Comparison of ENCODE assay signal across 1 cellular context in the genomic region with DNA sequence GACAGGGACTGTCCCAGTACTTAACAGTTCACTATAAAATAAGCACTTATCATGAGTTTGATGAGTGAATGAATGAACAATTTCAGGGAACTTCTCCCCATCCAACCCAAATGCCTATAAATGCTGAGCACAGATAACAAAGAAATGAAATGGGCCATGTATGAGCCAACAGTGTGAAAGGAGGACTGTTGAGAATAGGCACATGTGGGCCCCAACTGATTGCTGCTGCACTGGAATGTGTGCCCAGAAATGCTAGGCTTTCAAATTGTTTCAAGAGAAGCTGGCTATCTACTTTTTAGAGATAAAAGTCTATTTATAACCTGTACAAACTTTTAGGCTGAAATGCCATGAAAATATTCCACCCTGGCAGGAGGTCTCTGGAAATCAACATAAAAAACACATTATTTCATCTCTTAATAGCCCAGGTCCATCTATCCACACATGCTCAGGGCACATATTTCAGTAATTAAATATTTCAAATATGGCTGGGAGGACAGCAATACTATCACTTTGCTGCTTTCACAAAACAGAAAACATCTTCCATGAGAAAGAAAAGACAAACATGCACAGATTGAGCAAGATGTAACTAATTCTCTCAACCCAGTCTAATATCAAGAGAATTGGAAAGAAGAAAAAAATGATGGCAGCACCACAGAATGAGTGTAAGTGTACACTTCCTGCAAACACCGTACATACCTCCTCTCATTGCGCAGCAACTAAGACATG.
A peak's percentile ranks its signal among the peaks of the same experiment; 100 is the strongest.
TF ChIP-seq lines count a peak whose summit lies in the region.

No MANE protein-coding gene starts in this region.

TF ChIP-seq in K562, 482 proteins besides CTCF, POLR2A, EP300 and RAD21 (continued from another document and continues in another):
- TF ChIP-seq ZBTB5 (IDR thresholded peaks at IDR 0.05) = no peak
- no peak for TF ChIP-seq SNRNP70 (optimal IDR thresholded peaks at IDR 0.05; ENCODE audit: low read depth, low read length)
- TF ChIP-seq CBFA2T3 (IDR thresholded peaks at IDR 0.05) = peak; percentile 69
- TF ChIP-seq, protein P1, sequence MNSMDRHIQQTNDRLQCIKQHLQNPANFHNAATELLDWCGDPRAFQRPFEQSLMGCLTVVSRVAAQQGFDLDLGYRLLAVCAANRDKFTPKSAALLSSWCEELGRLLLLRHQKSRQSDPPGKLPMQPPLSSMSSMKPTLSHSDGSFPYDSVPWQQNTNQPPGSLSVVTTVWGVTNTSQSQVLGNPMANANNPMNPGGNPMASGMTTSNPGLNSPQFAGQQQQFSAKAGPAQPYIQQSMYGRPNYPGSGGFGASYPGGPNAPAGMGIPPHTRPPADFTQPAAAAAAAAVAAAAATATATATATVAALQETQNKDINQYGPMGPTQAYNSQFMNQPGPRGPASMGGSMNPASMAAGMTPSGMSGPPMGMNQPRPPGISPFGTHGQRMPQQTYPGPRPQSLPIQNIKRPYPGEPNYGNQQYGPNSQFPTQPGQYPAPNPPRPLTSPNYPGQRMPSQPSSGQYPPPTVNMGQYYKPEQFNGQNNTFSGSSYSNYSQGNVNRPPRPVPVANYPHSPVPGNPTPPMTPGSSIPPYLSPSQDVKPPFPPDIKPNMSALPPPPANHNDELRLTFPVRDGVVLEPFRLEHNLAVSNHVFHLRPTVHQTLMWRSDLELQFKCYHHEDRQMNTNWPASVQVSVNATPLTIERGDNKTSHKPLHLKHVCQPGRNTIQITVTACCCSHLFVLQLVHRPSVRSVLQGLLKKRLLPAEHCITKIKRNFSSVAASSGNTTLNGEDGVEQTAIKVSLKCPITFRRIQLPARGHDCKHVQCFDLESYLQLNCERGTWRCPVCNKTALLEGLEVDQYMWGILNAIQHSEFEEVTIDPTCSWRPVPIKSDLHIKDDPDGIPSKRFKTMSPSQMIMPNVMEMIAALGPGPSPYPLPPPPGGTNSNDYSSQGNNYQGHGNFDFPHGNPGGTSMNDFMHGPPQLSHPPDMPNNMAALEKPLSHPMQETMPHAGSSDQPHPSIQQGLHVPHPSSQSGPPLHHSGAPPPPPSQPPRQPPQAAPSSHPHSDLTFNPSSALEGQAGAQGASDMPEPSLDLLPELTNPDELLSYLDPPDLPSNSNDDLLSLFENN (IDR thresholded peaks at IDR 0.05; ENCODE audit: low read depth in 2 of 2, low read length in 2 of 2) = no peak
- TF ChIP-seq MECOM (CRISPR knock-in tag; IDR thresholded peaks at IDR 0.05) = no peak
- no peak for TF ChIP-seq ZZZ3 (IDR thresholded peaks at IDR 0.05)
- no peak; the same call in 1 of the 2 replicates for TF ChIP-seq STAT5A (IDR thresholded peaks at IDR 0.05; ENCODE audit: borderline replicate concordance, low read length)
- no peak for TF ChIP-seq NFRKB (IDR thresholded peaks at IDR 0.05; ENCODE audit: low read depth)
- TF ChIP-seq ZNF232 (CRISPR knock-in tag; IDR thresholded peaks at IDR 0.05) = no peak
- TF ChIP-seq, protein P2, sequence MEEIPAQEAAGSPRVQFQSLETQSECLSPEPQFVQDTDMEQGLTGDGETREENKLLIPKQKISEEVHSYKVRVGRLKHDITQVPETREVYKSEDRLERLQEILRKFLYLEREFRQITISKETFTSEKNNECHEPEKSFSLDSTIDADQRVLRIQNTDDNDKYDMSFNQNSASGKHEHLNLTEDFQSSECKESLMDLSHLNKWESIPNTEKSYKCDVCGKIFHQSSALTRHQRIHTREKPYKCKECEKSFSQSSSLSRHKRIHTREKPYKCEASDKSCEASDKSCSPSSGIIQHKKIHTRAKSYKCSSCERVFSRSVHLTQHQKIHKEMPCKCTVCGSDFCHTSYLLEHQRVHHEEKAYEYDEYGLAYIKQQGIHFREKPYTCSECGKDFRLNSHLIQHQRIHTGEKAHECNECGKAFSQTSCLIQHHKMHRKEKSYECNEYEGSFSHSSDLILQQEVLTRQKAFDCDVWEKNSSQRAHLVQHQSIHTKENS (CRISPR knock-in tag; IDR thresholded peaks at IDR 0.05) = no peak
- TF ChIP-seq RREB1 (CRISPR knock-in tag; IDR thresholded peaks at IDR 0.05) = no peak
- TF ChIP-seq, protein P3, sequence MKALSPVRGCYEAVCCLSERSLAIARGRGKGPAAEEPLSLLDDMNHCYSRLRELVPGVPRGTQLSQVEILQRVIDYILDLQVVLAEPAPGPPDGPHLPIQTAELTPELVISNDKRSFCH (CRISPR knock-in tag; IDR thresholded peaks at IDR 0.05) = no peak
- TF ChIP-seq, protein P3 (tag; IDR thresholded peaks at IDR 0.05) = no peak
- TF ChIP-seq HINFP (tag; conservative IDR thresholded peaks at IDR 0.05; ENCODE audit: low read depth) = no peak
- TF ChIP-seq, protein P4, sequence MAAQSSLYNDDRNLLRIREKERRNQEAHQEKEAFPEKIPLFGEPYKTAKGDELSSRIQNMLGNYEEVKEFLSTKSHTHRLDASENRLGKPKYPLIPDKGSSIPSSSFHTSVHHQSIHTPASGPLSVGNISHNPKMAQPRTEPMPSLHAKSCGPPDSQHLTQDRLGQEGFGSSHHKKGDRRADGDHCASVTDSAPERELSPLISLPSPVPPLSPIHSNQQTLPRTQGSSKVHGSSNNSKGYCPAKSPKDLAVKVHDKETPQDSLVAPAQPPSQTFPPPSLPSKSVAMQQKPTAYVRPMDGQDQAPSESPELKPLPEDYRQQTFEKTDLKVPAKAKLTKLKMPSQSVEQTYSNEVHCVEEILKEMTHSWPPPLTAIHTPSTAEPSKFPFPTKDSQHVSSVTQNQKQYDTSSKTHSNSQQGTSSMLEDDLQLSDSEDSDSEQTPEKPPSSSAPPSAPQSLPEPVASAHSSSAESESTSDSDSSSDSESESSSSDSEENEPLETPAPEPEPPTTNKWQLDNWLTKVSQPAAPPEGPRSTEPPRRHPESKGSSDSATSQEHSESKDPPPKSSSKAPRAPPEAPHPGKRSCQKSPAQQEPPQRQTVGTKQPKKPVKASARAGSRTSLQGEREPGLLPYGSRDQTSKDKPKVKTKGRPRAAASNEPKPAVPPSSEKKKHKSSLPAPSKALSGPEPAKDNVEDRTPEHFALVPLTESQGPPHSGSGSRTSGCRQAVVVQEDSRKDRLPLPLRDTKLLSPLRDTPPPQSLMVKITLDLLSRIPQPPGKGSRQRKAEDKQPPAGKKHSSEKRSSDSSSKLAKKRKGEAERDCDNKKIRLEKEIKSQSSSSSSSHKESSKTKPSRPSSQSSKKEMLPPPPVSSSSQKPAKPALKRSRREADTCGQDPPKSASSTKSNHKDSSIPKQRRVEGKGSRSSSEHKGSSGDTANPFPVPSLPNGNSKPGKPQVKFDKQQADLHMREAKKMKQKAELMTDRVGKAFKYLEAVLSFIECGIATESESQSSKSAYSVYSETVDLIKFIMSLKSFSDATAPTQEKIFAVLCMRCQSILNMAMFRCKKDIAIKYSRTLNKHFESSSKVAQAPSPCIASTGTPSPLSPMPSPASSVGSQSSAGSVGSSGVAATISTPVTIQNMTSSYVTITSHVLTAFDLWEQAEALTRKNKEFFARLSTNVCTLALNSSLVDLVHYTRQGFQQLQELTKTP (IDR thresholded peaks at IDR 0.05; ENCODE audit: low read depth in 1 of 2, partially characterized antibody in 2 of 2) = no peak
- no peak for TF ChIP-seq CC2D1A (IDR thresholded peaks at IDR 0.05)
- TF ChIP-seq TAF15 (IDR thresholded peaks at IDR 0.05; ENCODE audit: low read depth, low read length) = no peak
- TF ChIP-seq SMARCC2 (IDR thresholded peaks at IDR 0.05; ENCODE audit: low read depth) = no peak
- TF ChIP-seq SRSF9 (IDR thresholded peaks at IDR 0.05; ENCODE audit: borderline replicate concordance, low read depth, low read length) = no peak
- TF ChIP-seq CTBP1 (IDR thresholded peaks at IDR 0.05; ENCODE audit: borderline replicate concordance) = no peak
- TF ChIP-seq MAFK (IDR thresholded peaks at IDR 0.05; ENCODE audit: low read length) = no peak
- TF ChIP-seq ZNF561 (CRISPR knock-in tag; conservative IDR thresholded peaks at IDR 0.05) = no peak
- TF ChIP-seq KLF13 (tag; IDR thresholded peaks at IDR 0.05; ENCODE audit: borderline replicate concordance, low read depth) = no peak
- no peak for TF ChIP-seq SIX5 (IDR thresholded peaks at IDR 0.05; ENCODE audit: borderline replicate concordance in 1 of 2, insufficient read depth in 1 of 2, low read depth in 1 of 2, low read length in 2 of 2)
- TF ChIP-seq RB1 (IDR thresholded peaks at IDR 0.05; ENCODE audit: low read depth) = no peak
- TF ChIP-seq RBBP5 (IDR thresholded peaks at IDR 0.05; ENCODE audit: borderline replicate concordance, insufficient read depth, low read length, poor library complexity, severe bottlenecking) = no peak
- no peak for TF ChIP-seq ELF4 (CRISPR knock-in tag; IDR thresholded peaks at IDR 0.05)
- TF ChIP-seq ZBTB8A (IDR thresholded peaks at IDR 0.05; ENCODE audit: partially characterized antibody) = no peak
- no peak for TF ChIP-seq NBN (IDR thresholded peaks at IDR 0.05; ENCODE audit: low read depth)
- no peak for TF ChIP-seq MBD2 (IDR thresholded peaks at IDR 0.05; ENCODE audit: borderline replicate concordance, low read depth)
- TF ChIP-seq ZC3H4 (CRISPR knock-in tag; IDR thresholded peaks at IDR 0.05; ENCODE audit: borderline replicate concordance) = no peak
- TF ChIP-seq TEAD4 (IDR thresholded peaks at IDR 0.05; ENCODE audit: low read length) = peak; percentile 80
- TF ChIP-seq TEAD4 (CRISPR knock-in tag; IDR thresholded peaks at IDR 0.05; ENCODE audit: borderline replicate concordance) = no peak
- TF ChIP-seq TEAD2 (tag; IDR thresholded peaks at IDR 0.05) = no peak; the same call in 1 of the 2 replicates
- TF ChIP-seq DNMT1 (IDR thresholded peaks at IDR 0.05) = no peak
- peak; percentile 38; the same call in 1 of the 2 replicates for TF ChIP-seq CBFA2T2 (conservative IDR thresholded peaks at IDR 0.05)
- no peak for TF ChIP-seq ZNF384 (IDR thresholded peaks at IDR 0.05; ENCODE audit: low read depth, low read length)
- TF ChIP-seq ATF7 (IDR thresholded peaks at IDR 0.05) = no peak
- 0 out of 2 replicates have a peak, but pooled peaks have one; percentile 26 for TF ChIP-seq ZBTB9 (CRISPR knock-in tag; IDR thresholded peaks at IDR 0.05)
